In the genomic region with DNA sequence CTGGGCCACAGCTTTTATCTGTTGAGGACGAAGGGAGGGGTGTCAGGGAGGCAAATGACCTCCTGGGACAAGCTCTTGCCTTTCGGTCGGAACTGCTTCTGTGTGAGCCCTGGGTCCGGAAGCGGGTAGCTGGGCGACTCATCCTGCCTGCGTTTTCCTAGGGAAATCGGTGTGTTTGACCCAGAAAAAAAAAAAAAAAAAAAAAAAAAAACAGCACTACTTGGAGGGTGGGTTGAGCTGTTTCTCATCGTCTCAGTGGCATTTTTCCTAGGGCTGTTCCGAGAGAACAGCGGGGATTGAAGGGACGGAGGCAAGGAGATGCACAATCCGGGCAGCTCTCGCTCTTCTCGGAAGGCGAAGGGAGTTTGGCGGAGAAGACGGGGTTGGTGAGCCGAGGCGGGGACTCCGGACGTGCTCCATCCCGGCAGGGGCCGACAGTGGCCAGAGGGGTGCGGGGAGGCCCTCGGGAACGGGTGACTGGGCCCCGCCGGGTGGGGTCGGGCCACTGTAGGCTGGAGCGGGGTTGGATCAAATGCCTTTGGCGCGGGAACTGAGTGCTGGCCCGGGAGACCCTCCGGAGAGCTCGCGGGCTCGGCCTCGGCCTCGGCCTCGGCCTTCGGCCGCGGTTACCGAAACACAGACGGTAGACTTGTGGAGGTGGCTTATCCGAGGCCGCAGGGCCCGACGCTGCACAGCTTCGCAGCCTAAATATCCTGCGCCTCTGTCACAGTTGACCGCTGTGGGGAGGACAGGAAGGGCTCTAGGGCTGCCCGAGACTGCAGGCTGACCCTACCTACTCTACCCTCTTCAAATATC, we compare ENCODE assay signal across 14 cellular contexts. TPM values are rescaled to one million over a fixed set of nuclear protein-coding genes. Genes with fewer than 3 reads are reported as not detected.
DNase-seq lines count a peak whose midpoint lies in the region; ATAC-seq lines count a peak whose summit lies in the region.
"Had no signal": no experiment of that assay in that cellular context is flagged by ENCODE, and none has a peak within 500 bp of the region (broad histone marks: within the 10 kb centered on the region; RNA-seq: fewer than 3 reads in every experiment).

No MANE protein-coding gene starts in this region.

- H3K9me3 ChIP-seq in ES-I3 (ENCODE audit: control insufficient read depth, insufficient read depth, low read length) = no peaks in the 10 kb centered on the region

- peaks cover 25% of the 10 kb centered on the region for H3K36me3 Mint-ChIP-seq in activated naive CD8-positive, alpha-beta T cell treated with anti-CD3 and anti-CD28 coated beads, Interleukin-2, amount 50 U/mL, for 24 hours (ENCODE audit: low read depth)

- peaks cover 30% of the 10 kb centered on the region for H3K4me1 Mint-ChIP-seq in activated naive CD8-positive, alpha-beta T cell treated with anti-CD3 and anti-CD28 coated beads, Interleukin-2, amount 50 U/mL, for 24 hours

- peak overlapping the region; percentile 61 for H3K4me2 ChIP-seq in mesendoderm (ENCODE audit: low read length)

- no peak overlapping the region for H2BK120ac ChIP-seq in mesendoderm (ENCODE audit: low read depth, low read length)

- H3K4me1 ChIP-seq in ACC112 (ENCODE audit: control insufficient read depth, insufficient read depth, low read length, unreplicated experiment) (no peaks in the 10 kb centered on the region), ES-I3 (ENCODE audit: insufficient read depth, low read length) (peaks cover 6% of the 10 kb centered on the region; the same call in 1 of the 2 replicates), mesendoderm (ENCODE audit: control insufficient read depth, low read depth, low read length) (peaks cover 2% of the 10 kb centered on the region)

- peaks cover 19% of the 10 kb centered on the region for H3K9me3 Mint-ChIP-seq in activated naive CD8-positive, alpha-beta T cell treated with anti-CD3 and anti-CD28 coated beads, Interleukin-2, amount 50 U/mL, for 24 hours

- H3K27ac Mint-ChIP-seq in activated naive CD8-positive, alpha-beta T cell treated with anti-CD3 and anti-CD28 coated beads, Interleukin-2, amount 50 U/mL, for 24 hours = no peak overlapping the region

- H3K79me2 ChIP-seq in ACC112 (ENCODE audit: control insufficient read depth, insufficient read depth, low read length, unreplicated experiment) (no peaks in the 10 kb centered on the region), mesendoderm (ENCODE audit: control insufficient read depth, insufficient read depth, low read length) (no peaks in the 10 kb centered on the region)

- H3K4me3 ChIP-seq in ACC112 (ENCODE audit: low read depth, low read length) (peak overlapping the region; percentile 55; the same call in 1 of the 2 replicates), mesendoderm (ENCODE audit: low read length) (no peak overlapping the region)

- H3K36me3 ChIP-seq in ACC112 (ENCODE audit: insufficient read depth, low read length) (no peaks in the 10 kb centered on the region), ES-I3 (ENCODE audit: insufficient read depth, low read length) (no peaks in the 10 kb centered on the region), mesendoderm (ENCODE audit: control insufficient read depth, insufficient read depth, low read length) (no peaks in the 10 kb centered on the region)
- H3K36me3 ChIP-seq: ascending aorta had no signal

- H2AK5ac ChIP-seq in mesendoderm (ENCODE audit: low read length) = no peak overlapping the region

- no peak for ATAC-seq in activated naive CD8-positive, alpha-beta T cell treated with anti-CD3 and anti-CD28 coated beads, Interleukin-2, amount 50 U/mL, for 24 hours
- ATAC-seq in HG03354 (IDR thresholded peaks at IDR 0.05; ENCODE audit: poor library complexity, severe bottlenecking, unreplicated experiment) = no peak

- peak overlapping the region; percentile 24 for H3K4me3 Mint-ChIP-seq in activated naive CD8-positive, alpha-beta T cell treated with anti-CD3 and anti-CD28 coated beads, Interleukin-2, amount 50 U/mL, for 24 hours

- H3K56ac ChIP-seq in mesendoderm (ENCODE audit: low read length) = peak overlapping the region; percentile 67

- no peak overlapping the region for H2BK15ac ChIP-seq in mesendoderm (replicated peaks; ENCODE audit: low read depth)

- H3K18ac ChIP-seq in mesendoderm (ENCODE audit: low read length) = no peak overlapping the region

- H3K79me1 ChIP-seq in mesendoderm (ENCODE audit: low read length) = no peaks in the 10 kb centered on the region

- H3K23ac ChIP-seq in mesendoderm (ENCODE audit: low read length) = no peak overlapping the region

- WGBS in mesendoderm (ENCODE audit: extremely low coverage, insufficient coverage, low lambda C conversion rate) = no CpG with 5 or more reads among the region's 54 CpGs

- H3K27me3 ChIP-seq in ACC112 (ENCODE audit: insufficient read depth, low read length) = peaks cover 98% of the 10 kb centered on the region
- peaks cover 74% of the 10 kb centered on the region for H3K27me3 ChIP-seq in mesendoderm (ENCODE audit: insufficient read depth, low read length, poor library complexity)

- H4K8ac ChIP-seq in mesendoderm (ENCODE audit: low read depth, low read length) = no peak overlapping the region

- H3K9ac ChIP-seq in ES-I3 (ENCODE audit: low read depth, low read length) = peak overlapping the region; percentile 68; the same call in 1 of the 2 replicates
- peak overlapping the region; percentile 22 for H3K9ac ChIP-seq in mesendoderm (ENCODE audit: low read length)

- H3K27ac ChIP-seq in ACC112 (ENCODE audit: low read depth, low read length) = no peak overlapping the region
- H3K27ac ChIP-seq in mesendoderm (ENCODE audit: low read depth, low read length) = no peak overlapping the region
- H3K27ac ChIP-seq: ascending aorta had no signal

- DNase-seq in activated naive CD8-positive, alpha-beta T cell treated with anti-CD3 and anti-CD28 coated beads, Interleukin-2, amount 50 U/mL, for 24 hours = no peak
- DNase-seq in mesendoderm = peak; percentile 77
- DNase-seq in amniotic stem cell (lab: John Stamatoyannopoulos, UW) = no peak
- DNase-seq in SKM-1 (lab: John Stamatoyannopoulos, UW; ENCODE audit: unreplicated experiment) = no peak
- DNase-seq in ureter (ENCODE audit: low spot score) = no peak
- DNase-seq: GOT3, KG1, NCI-H187 had no signal

- H2BK5ac ChIP-seq in mesendoderm (ENCODE audit: low read length) = no peak overlapping the region

- peaks cover 84% of the 10 kb centered on the region for H3K27me3 Mint-ChIP-seq in activated naive CD8-positive, alpha-beta T cell treated with anti-CD3 and anti-CD28 coated beads, Interleukin-2, amount 50 U/mL, for 24 hours

- H4K5ac ChIP-seq in mesendoderm (ENCODE audit: low read length) = no peak overlapping the region

- H2AFZ ChIP-seq in ACC112 (ENCODE audit: low read length, unreplicated experiment) = no peak overlapping the region

- H3K4ac ChIP-seq in mesendoderm (ENCODE audit: low read depth, low read length) = no peak overlapping the region

RNA-seq across cellular contexts. Expression of a gene that starts 2.4 kb away (rescaled TPM):
- polyA plus RNA-seq in mesendoderm (2013, experiment 1 of 2) = 0.01 TPM
- polyA plus RNA-seq in mesendoderm (2013, experiment 2 of 2) = 0.06 TPM
- total RNA-seq in ureter = not detected
- total RNA-seq: activated CD8-positive, alpha-beta memory T cell treated with anti-CD3 and anti-CD28 coated beads for 36 hours; ascending aorta; epithelial cell of proximal tubule had no signal
